ENCODE assay signal across 2 cellular contexts in the genomic region with DNA sequence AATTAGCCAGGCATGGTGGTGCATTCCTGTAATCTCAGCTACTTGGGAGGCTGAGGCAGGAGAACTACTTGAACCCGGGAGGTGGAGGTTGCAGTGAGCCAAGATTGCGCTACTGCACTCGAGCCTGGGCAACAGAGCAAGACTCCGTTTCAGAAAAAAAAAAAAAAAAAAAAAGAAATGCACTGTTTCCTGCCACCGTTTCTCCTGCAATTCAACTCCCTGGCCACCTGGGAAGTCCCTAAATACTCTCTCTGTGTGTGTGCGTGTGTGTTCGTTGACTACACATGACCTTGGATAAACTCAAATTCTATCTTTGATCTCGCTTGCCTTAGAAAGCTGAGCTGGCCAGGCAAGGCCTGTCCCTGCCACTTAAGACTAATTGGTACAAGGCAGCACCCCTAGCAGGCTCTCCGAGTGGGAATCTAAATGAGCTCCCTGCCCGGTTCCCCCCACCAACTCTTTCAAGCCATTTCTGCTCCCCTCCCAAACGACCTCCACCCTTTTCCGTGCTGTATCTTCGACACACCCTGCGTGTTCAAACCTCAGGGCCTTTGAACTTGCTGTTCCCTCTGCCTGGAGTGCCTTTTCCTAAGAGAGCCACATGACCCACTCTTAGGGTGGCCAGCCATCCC.
TF ChIP-seq lines count a peak whose summit lies in the region.

No MANE protein-coding gene starts in this region.

TF ChIP-seq in IMR-90, 13 proteins besides CTCF, POLR2A, EP300 and RAD21:
- TF ChIP-seq, protein P1, sequence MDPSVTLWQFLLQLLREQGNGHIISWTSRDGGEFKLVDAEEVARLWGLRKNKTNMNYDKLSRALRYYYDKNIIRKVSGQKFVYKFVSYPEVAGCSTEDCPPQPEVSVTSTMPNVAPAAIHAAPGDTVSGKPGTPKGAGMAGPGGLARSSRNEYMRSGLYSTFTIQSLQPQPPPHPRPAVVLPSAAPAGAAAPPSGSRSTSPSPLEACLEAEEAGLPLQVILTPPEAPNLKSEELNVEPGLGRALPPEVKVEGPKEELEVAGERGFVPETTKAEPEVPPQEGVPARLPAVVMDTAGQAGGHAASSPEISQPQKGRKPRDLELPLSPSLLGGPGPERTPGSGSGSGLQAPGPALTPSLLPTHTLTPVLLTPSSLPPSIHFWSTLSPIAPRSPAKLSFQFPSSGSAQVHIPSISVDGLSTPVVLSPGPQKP (IDR thresholded peaks at IDR 0.05; ENCODE audit: borderline replicate concordance, low read depth, low read length): no peak
- TF ChIP-seq MXI1 (IDR thresholded peaks at IDR 0.05; ENCODE audit: borderline replicate concordance, low read depth, low read length) (no peak), CHD1 (IDR thresholded peaks at IDR 0.05; ENCODE audit: low read depth, low read length) (no peak), FOS (IDR thresholded peaks at IDR 0.05; ENCODE audit: low read depth, low read length) (no peak), RCOR1 (IDR thresholded peaks at IDR 0.05; ENCODE audit: insufficient replicate concordance, low read length) (no peak), CEBPB (IDR thresholded peaks at IDR 0.05; ENCODE audit: low read depth, low read length) (no peak), NFE2L2 (IDR thresholded peaks at IDR 0.05; ENCODE audit: low read depth, low read length) (no peak), MAFK (IDR thresholded peaks at IDR 0.05; ENCODE audit: low read depth, low read length) (no peak)
TF ChIP-seq in IMR-90: peak in this region for 0.

TF ChIP-seq in K562, 482 proteins besides CTCF, POLR2A, EP300 and RAD21 (continues in another document):
- no peak for TF ChIP-seq HDAC1 (IDR thresholded peaks at IDR 0.05)
- TF ChIP-seq, protein P2, sequence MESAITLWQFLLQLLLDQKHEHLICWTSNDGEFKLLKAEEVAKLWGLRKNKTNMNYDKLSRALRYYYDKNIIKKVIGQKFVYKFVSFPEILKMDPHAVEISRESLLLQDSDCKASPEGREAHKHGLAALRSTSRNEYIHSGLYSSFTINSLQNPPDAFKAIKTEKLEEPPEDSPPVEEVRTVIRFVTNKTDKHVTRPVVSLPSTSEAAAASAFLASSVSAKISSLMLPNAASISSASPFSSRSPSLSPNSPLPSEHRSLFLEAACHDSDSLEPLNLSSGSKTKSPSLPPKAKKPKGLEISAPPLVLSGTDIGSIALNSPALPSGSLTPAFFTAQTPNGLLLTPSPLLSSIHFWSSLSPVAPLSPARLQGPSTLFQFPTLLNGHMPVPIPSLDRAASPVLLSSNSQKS (CRISPR knock-in tag; IDR thresholded peaks at IDR 0.05): no peak
- peak; percentile 44; the same call in 1 of the 2 replicates for TF ChIP-seq ESRRA (IDR thresholded peaks at IDR 0.05; ENCODE audit: borderline replicate concordance, low read depth)
- no peak for TF ChIP-seq MAFG (tag; conservative IDR thresholded peaks at IDR 0.05)
- no peak for TF ChIP-seq SREBF1 (IDR thresholded peaks at IDR 0.05; ENCODE audit: borderline replicate concordance, low read depth, low read length)
- TF ChIP-seq TEAD2 (tag; IDR thresholded peaks at IDR 0.05): peak; percentile 32; the same call in 1 of the 2 replicates
- TF ChIP-seq SMARCA5 (IDR thresholded peaks at IDR 0.05): peak; percentile 59; the same call in 1 of the 2 replicates
- no peak for TF ChIP-seq HDAC2 (IDR thresholded peaks at IDR 0.05)
- no peak for TF ChIP-seq NR4A1 (CRISPR knock-in tag; IDR thresholded peaks at IDR 0.05)
- 0 out of 2 replicates have a peak, but pooled peaks have one; percentile 48 for TF ChIP-seq NR4A1 (tag; IDR thresholded peaks at IDR 0.05)
- TF ChIP-seq, protein P3, sequence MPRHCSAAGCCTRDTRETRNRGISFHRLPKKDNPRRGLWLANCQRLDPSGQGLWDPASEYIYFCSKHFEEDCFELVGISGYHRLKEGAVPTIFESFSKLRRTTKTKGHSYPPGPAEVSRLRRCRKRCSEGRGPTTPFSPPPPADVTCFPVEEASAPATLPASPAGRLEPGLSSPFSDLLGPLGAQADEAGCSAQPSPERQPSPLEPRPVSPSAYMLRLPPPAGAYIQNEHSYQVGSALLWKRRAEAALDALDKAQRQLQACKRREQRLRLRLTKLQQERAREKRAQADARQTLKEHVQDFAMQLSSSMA (CRISPR knock-in tag; IDR thresholded peaks at IDR 0.05): no peak
- TF ChIP-seq ZNF124 (CRISPR knock-in tag; IDR thresholded peaks at IDR 0.05): no peak
- no peak for TF ChIP-seq SRSF3 (IDR thresholded peaks at IDR 0.05; ENCODE audit: insufficient read depth, low read length)
- TF ChIP-seq, protein P4, sequence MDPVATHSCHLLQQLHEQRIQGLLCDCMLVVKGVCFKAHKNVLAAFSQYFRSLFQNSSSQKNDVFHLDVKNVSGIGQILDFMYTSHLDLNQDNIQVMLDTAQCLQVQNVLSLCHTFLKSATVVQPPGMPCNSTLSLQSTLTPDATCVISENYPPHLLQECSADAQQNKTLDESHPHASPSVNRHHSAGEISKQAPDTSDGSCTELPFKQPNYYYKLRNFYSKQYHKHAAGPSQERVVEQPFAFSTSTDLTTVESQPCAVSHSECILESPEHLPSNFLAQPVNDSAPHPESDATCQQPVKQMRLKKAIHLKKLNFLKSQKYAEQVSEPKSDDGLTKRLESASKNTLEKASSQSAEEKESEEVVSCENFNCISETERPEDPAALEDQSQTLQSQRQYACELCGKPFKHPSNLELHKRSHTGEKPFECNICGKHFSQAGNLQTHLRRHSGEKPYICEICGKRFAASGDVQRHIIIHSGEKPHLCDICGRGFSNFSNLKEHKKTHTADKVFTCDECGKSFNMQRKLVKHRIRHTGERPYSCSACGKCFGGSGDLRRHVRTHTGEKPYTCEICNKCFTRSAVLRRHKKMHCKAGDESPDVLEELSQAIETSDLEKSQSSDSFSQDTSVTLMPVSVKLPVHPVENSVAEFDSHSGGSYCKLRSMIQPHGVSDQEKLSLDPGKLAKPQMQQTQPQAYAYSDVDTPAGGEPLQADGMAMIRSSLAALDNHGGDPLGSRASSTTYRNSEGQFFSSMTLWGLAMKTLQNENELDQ (CRISPR knock-in tag; IDR thresholded peaks at IDR 0.05; ENCODE audit: borderline replicate concordance): no peak
- no peak for TF ChIP-seq PML (IDR thresholded peaks at IDR 0.05; ENCODE audit: low read length)
- TF ChIP-seq TGIF2 (CRISPR knock-in tag; IDR thresholded peaks at IDR 0.05): no peak
- TF ChIP-seq ZZZ3 (IDR thresholded peaks at IDR 0.05): no peak
- TF ChIP-seq HMG20A (CRISPR knock-in tag; conservative IDR thresholded peaks at IDR 0.05): no peak
- TF ChIP-seq LEF1 (IDR thresholded peaks at IDR 0.05): peak; percentile 64
- TF ChIP-seq, protein P5, sequence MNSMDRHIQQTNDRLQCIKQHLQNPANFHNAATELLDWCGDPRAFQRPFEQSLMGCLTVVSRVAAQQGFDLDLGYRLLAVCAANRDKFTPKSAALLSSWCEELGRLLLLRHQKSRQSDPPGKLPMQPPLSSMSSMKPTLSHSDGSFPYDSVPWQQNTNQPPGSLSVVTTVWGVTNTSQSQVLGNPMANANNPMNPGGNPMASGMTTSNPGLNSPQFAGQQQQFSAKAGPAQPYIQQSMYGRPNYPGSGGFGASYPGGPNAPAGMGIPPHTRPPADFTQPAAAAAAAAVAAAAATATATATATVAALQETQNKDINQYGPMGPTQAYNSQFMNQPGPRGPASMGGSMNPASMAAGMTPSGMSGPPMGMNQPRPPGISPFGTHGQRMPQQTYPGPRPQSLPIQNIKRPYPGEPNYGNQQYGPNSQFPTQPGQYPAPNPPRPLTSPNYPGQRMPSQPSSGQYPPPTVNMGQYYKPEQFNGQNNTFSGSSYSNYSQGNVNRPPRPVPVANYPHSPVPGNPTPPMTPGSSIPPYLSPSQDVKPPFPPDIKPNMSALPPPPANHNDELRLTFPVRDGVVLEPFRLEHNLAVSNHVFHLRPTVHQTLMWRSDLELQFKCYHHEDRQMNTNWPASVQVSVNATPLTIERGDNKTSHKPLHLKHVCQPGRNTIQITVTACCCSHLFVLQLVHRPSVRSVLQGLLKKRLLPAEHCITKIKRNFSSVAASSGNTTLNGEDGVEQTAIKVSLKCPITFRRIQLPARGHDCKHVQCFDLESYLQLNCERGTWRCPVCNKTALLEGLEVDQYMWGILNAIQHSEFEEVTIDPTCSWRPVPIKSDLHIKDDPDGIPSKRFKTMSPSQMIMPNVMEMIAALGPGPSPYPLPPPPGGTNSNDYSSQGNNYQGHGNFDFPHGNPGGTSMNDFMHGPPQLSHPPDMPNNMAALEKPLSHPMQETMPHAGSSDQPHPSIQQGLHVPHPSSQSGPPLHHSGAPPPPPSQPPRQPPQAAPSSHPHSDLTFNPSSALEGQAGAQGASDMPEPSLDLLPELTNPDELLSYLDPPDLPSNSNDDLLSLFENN (IDR thresholded peaks at IDR 0.05; ENCODE audit: low read depth in 2 of 2, low read length in 2 of 2): no peak
- no peak for TF ChIP-seq PTTG1 (tag; IDR thresholded peaks at IDR 0.05; ENCODE audit: low read depth)
- peak; percentile 80 for TF ChIP-seq ADNP (tag; IDR thresholded peaks at IDR 0.05)
- peak in 1 of 2 experiments; percentile 6; a peak in 1 of 4 replicates for TF ChIP-seq KDM1A (IDR thresholded peaks at IDR 0.05)
- TF ChIP-seq MAFF (IDR thresholded peaks at IDR 0.05; ENCODE audit: low read length): no peak
- TF ChIP-seq BACH1 (tag; IDR thresholded peaks at IDR 0.05): no peak
- no peak for TF ChIP-seq RBM39 (optimal IDR thresholded peaks at IDR 0.05; ENCODE audit: low read depth, low read length)
- no peak for TF ChIP-seq CBX1 (IDR thresholded peaks at IDR 0.05; ENCODE audit: low read depth)
- TF ChIP-seq BCOR (IDR thresholded peaks at IDR 0.05): peak; percentile 49
- no peak for TF ChIP-seq RBM34 (IDR thresholded peaks at IDR 0.05; ENCODE audit: borderline replicate concordance, insufficient read depth, low read length)
- TF ChIP-seq XRCC5 (IDR thresholded peaks at IDR 0.05; ENCODE audit: low read depth, low read length): no peak
- TF ChIP-seq RCOR1 (IDR thresholded peaks at IDR 0.05; ENCODE audit: borderline replicate concordance in 1 of 2, low read depth in 2 of 2, low read length in 2 of 2): no peak
- TF ChIP-seq NR1H2 (CRISPR knock-in tag; IDR thresholded peaks at IDR 0.05): 0 out of 2 replicates have a peak, but pooled peaks have one; percentile 59
- peak; percentile 53 for TF ChIP-seq ZFX (CRISPR knock-in tag; IDR thresholded peaks at IDR 0.05)
- TF ChIP-seq KHSRP (IDR thresholded peaks at IDR 0.05): no peak
- TF ChIP-seq NR2C1 (IDR thresholded peaks at IDR 0.05): no peak
- 0 out of 2 replicates have a peak, but pooled peaks have one; percentile 43 for TF ChIP-seq NR2C1 (tag; IDR thresholded peaks at IDR 0.05)
- TF ChIP-seq RBBP5 (IDR thresholded peaks at IDR 0.05; ENCODE audit: borderline replicate concordance, insufficient read depth, low read length, poor library complexity, severe bottlenecking): peak; percentile 57
- TF ChIP-seq, protein P6, sequence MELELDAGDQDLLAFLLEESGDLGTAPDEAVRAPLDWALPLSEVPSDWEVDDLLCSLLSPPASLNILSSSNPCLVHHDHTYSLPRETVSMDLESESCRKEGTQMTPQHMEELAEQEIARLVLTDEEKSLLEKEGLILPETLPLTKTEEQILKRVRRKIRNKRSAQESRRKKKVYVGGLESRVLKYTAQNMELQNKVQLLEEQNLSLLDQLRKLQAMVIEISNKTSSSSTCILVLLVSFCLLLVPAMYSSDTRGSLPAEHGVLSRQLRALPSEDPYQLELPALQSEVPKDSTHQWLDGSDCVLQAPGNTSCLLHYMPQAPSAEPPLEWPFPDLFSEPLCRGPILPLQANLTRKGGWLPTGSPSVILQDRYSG (tag; conservative IDR thresholded peaks at IDR 0.05; ENCODE audit: low read depth): peak; percentile 49; the same call in 1 of the 2 replicates
- no peak for TF ChIP-seq ZC3H11A (IDR thresholded peaks at IDR 0.05; ENCODE audit: low read depth, low read length)
- no peak for TF ChIP-seq ZBED1 (IDR thresholded peaks at IDR 0.05)
- TF ChIP-seq ZNF121 (CRISPR knock-in tag; conservative IDR thresholded peaks at IDR 0.05): peak; percentile 52
- 0 out of 2 replicates have a peak, but pooled peaks have one; percentile 9 for TF ChIP-seq JUND (IDR thresholded peaks at IDR 0.05; ENCODE audit: borderline replicate concordance, low read depth, low read length)
- no peak; the same call in 2 of the 3 replicates for TF ChIP-seq JUND (tag; IDR thresholded peaks at IDR 0.05; ENCODE audit: borderline replicate concordance, low read depth, low read length)
- TF ChIP-seq EHMT2 (IDR thresholded peaks at IDR 0.05): no peak
- TF ChIP-seq ZNF384 (IDR thresholded peaks at IDR 0.05; ENCODE audit: low read depth, low read length): peak; percentile 88
- TF ChIP-seq ZBTB8A (IDR thresholded peaks at IDR 0.05; ENCODE audit: partially characterized antibody): no peak
- TF ChIP-seq NCOA1 (IDR thresholded peaks at IDR 0.05; ENCODE audit: low read depth): 0 out of 2 replicates have a peak, but pooled peaks have one; percentile 35
- TF ChIP-seq BRD9 (IDR thresholded peaks at IDR 0.05; ENCODE audit: low read depth, partially characterized antibody): peak; percentile 38
- no peak for TF ChIP-seq NFE2L1 (tag; IDR thresholded peaks at IDR 0.05; ENCODE audit: borderline replicate concordance, low read depth)
- no peak for TF ChIP-seq KAT8 (IDR thresholded peaks at IDR 0.05; ENCODE audit: low read depth)
- 0 out of 4 replicates have a peak, but pooled peaks of 1 of the 2 experiments have one; percentile 22 for TF ChIP-seq NRF1 (conservative IDR thresholded peaks at IDR 0.05 in 1 of 2, IDR thresholded peaks at IDR 0.05 in 1 of 2)
- no peak for TF ChIP-seq FOXA1 (IDR thresholded peaks at IDR 0.05; ENCODE audit: borderline replicate concordance)
- no peak for TF ChIP-seq SRF (CRISPR knock-in tag; IDR thresholded peaks at IDR 0.05)
- TF ChIP-seq U2AF2 (optimal IDR thresholded peaks at IDR 0.05; ENCODE audit: low read depth, low read length): no peak
- no peak for TF ChIP-seq ZNF184 (CRISPR knock-in tag; IDR thresholded peaks at IDR 0.05)
- TF ChIP-seq CC2D1A (IDR thresholded peaks at IDR 0.05): 0 out of 2 replicates have a peak, but pooled peaks have one; percentile 49
- TF ChIP-seq GATA2 (CRISPR knock-in tag; IDR thresholded peaks at IDR 0.05): peak; percentile 63
- TF ChIP-seq RBM25 (IDR thresholded peaks at IDR 0.05; ENCODE audit: low read depth, low read length, severe bottlenecking): peak; percentile 45
- no peak for TF ChIP-seq POLR2B (IDR thresholded peaks at IDR 0.05; ENCODE audit: low read depth, partially characterized antibody)
- no peak for TF ChIP-seq CBFA2T2 (conservative IDR thresholded peaks at IDR 0.05)
